1 cellular context compared by ENCODE assay signal in the genomic region with DNA sequence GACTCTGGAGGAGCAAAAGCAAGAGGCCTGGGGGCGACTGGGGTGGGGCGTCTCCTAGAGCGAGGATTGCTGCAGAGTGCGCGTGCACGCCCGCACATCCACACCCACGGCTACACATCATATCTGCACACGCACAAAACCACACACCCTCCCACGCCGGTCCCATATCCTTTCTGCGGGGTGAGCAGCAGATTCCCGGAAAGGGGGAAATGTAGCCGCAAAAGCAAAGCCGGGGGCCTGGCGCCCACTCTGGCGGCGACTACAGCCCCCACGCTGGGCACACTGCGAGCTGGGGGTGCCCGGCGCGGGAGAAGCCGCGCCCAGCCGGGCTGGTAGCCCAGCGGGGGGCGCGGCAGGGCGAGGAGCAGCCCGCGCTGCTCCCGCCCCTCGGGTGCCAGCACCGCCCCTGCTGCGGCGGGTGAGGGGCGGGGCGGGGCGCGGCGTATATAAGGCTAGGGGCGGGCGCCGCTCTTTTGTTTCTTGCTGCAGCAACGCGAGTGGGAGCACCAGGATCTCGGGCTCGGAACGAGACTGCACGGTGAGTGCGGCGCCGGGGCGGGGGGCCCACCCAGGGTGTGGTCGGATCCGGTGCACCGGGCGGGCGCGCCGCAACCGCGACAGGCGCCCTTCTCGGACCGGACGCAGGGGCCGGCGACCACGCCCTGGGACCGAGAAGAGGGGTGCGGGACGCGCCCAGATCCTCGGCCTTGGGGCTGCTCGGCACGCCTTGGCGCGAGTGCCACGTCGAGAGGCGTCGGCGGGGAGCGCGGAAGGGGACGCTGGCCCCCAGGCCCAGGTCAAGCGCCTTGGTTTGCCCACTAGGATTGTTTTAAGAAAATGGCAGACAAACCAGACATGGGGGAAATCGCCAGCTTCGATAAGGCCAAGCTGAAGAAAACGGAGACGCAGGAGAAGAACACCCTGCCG.
TF ChIP-seq lines count a peak whose summit lies in the region.

A gene (plus strand): TSS at position 476 of the 927 bp plus-strand sequence.

TF ChIP-seq in HepG2, 621 proteins besides CTCF, POLR2A, EP300 and RAD21 (continued from another document and continues in another):
- TF ChIP-seq, protein P1, sequence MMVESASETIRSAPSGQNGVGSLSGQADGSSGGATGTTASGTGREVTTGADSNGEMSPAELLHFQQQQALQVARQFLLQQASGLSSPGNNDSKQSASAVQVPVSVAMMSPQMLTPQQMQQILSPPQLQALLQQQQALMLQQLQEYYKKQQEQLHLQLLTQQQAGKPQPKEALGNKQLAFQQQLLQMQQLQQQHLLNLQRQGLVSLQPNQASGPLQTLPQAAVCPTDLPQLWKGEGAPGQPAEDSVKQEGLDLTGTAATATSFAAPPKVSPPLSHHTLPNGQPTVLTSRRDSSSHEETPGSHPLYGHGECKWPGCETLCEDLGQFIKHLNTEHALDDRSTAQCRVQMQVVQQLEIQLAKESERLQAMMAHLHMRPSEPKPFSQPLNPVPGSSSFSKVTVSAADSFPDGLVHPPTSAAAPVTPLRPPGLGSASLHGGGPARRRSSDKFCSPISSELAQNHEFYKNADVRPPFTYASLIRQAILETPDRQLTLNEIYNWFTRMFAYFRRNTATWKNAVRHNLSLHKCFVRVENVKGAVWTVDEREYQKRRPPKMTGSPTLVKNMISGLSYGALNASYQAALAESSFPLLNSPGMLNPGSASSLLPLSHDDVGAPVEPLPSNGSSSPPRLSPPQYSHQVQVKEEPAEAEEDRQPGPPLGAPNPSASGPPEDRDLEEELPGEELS (CRISPR knock-in tag; IDR thresholded peaks at IDR 0.05) = peak; percentile 59
- TF ChIP-seq NFRKB (IDR thresholded peaks at IDR 0.05) = no peak
- TF ChIP-seq, protein P2, sequence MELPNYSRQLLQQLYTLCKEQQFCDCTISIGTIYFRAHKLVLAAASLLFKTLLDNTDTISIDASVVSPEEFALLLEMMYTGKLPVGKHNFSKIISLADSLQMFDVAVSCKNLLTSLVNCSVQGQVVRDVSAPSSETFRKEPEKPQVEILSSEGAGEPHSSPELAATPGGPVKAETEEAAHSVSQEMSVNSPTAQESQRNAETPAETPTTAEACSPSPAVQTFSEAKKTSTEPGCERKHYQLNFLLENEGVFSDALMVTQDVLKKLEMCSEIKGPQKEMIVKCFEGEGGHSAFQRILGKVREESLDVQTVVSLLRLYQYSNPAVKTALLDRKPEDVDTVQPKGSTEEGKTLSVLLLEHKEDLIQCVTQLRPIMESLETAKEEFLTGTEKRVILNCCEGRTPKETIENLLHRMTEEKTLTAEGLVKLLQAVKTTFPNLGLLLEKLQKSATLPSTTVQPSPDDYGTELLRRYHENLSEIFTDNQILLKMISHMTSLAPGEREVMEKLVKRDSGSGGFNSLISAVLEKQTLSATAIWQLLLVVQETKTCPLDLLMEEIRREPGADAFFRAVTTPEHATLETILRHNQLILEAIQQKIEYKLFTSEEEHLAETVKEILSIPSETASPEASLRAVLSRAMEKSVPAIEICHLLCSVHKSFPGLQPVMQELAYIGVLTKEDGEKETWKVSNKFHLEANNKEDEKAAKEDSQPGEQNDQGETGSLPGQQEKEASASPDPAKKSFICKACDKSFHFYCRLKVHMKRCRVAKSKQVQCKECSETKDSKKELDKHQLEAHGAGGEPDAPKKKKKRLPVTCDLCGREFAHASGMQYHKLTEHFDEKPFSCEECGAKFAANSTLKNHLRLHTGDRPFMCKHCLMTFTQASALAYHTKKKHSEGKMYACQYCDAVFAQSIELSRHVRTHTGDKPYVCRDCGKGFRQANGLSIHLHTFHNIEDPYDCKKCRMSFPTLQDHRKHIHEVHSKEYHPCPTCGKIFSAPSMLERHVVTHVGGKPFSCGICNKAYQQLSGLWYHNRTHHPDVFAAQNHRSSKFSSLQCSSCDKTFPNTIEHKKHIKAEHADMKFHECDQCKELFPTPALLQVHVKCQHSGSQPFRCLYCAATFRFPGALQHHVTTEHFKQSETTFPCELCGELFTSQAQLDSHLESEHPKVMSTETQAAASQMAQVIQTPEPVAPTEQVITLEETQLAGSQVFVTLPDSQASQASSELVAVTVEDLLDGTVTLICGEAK (IDR thresholded peaks at IDR 0.05) = no peak
- TF ChIP-seq, protein P2 (CRISPR knock-in tag; IDR thresholded peaks at IDR 0.05) = 0 out of 2 replicates have a peak, but pooled peaks have one; percentile 48
- TF ChIP-seq GATA4 (IDR thresholded peaks at IDR 0.05; ENCODE audit: borderline replicate concordance, low read depth) = peak; percentile 85; the same call in 1 of the 2 replicates
- TF ChIP-seq PITX1 (CRISPR knock-in tag; IDR thresholded peaks at IDR 0.05) = no peak
- TF ChIP-seq, protein P3, sequence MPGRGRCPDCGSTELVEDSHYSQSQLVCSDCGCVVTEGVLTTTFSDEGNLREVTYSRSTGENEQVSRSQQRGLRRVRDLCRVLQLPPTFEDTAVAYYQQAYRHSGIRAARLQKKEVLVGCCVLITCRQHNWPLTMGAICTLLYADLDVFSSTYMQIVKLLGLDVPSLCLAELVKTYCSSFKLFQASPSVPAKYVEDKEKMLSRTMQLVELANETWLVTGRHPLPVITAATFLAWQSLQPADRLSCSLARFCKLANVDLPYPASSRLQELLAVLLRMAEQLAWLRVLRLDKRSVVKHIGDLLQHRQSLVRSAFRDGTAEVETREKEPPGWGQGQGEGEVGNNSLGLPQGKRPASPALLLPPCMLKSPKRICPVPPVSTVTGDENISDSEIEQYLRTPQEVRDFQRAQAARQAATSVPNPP (CRISPR knock-in tag; IDR thresholded peaks at IDR 0.05) = no peak
- no peak for TF ChIP-seq ZNF432 (CRISPR knock-in tag; IDR thresholded peaks at IDR 0.05; ENCODE audit: borderline replicate concordance)
- TF ChIP-seq MYNN (CRISPR knock-in tag; IDR thresholded peaks at IDR 0.05; ENCODE audit: low read depth) = peak; percentile 80; the same call in 1 of the 2 replicates
- no peak for TF ChIP-seq ZNF3 (CRISPR knock-in tag; IDR thresholded peaks at IDR 0.05)
- TF ChIP-seq, protein P4, sequence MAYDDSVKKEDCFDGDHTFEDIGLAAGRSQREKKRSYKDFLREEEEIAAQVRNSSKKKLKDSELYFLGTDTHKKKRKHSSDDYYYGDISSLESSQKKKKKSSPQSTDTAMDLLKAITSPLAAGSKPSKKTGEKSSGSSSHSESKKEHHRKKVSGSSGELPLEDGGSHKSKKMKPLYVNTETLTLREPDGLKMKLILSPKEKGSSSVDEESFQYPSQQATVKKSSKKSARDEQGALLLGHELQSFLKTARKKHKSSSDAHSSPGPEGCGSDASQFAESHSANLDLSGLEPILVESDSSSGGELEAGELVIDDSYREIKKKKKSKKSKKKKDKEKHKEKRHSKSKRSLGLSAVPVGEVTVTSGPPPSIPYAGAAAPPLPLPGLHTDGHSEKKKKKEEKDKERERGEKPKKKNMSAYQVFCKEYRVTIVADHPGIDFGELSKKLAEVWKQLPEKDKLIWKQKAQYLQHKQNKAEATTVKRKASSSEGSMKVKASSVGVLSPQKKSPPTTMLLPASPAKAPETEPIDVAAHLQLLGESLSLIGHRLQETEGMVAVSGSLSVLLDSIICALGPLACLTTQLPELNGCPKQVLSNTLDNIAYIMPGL (CRISPR knock-in tag; IDR thresholded peaks at IDR 0.05; ENCODE audit: borderline replicate concordance in 1 of 2, low read depth in 1 of 2) = peak; percentile 69 to 80; a peak in 3 of 4 replicates
- TF ChIP-seq ZNF607 (CRISPR knock-in tag; IDR thresholded peaks at IDR 0.05; ENCODE audit: borderline replicate concordance) = peak; percentile 94; the same call in 1 of the 2 replicates
- TF ChIP-seq, protein P5, sequence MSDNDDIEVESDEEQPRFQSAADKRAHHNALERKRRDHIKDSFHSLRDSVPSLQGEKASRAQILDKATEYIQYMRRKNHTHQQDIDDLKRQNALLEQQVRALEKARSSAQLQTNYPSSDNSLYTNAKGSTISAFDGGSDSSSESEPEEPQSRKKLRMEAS (IDR thresholded peaks at IDR 0.05) = peak; percentile 77; the same call in 1 of the 2 replicates
- no peak for TF ChIP-seq PCBP1 (IDR thresholded peaks at IDR 0.05; ENCODE audit: borderline replicate concordance, low read depth, low read length)
- TF ChIP-seq PHB2 (IDR thresholded peaks at IDR 0.05; ENCODE audit: partially characterized antibody) = no peak
- no peak for TF ChIP-seq ZBTB7B (CRISPR knock-in tag; IDR thresholded peaks at IDR 0.05)
- peak; percentile 79; the same call in 1 of the 2 replicates for TF ChIP-seq ZKSCAN8 (CRISPR knock-in tag; IDR thresholded peaks at IDR 0.05; ENCODE audit: borderline replicate concordance)
- no peak for TF ChIP-seq MED13 (CRISPR knock-in tag; IDR thresholded peaks at IDR 0.05)
- TF ChIP-seq ZNF674 (CRISPR knock-in tag; IDR thresholded peaks at IDR 0.05; ENCODE audit: low read depth) = no peak
- TF ChIP-seq SNRNP70 (IDR thresholded peaks at IDR 0.05; ENCODE audit: low read depth, low read length) = no peak
- peak; percentile 41; the same call in 1 of the 2 replicates for TF ChIP-seq MIXL1 (CRISPR knock-in tag; IDR thresholded peaks at IDR 0.05)
- TF ChIP-seq ZNF329 (CRISPR knock-in tag; IDR thresholded peaks at IDR 0.05; ENCODE audit: low read depth) = no peak
- peak; percentile 86 for TF ChIP-seq MYC (CRISPR knock-in tag; IDR thresholded peaks at IDR 0.05; ENCODE audit: borderline replicate concordance)
- TF ChIP-seq, protein P6, sequence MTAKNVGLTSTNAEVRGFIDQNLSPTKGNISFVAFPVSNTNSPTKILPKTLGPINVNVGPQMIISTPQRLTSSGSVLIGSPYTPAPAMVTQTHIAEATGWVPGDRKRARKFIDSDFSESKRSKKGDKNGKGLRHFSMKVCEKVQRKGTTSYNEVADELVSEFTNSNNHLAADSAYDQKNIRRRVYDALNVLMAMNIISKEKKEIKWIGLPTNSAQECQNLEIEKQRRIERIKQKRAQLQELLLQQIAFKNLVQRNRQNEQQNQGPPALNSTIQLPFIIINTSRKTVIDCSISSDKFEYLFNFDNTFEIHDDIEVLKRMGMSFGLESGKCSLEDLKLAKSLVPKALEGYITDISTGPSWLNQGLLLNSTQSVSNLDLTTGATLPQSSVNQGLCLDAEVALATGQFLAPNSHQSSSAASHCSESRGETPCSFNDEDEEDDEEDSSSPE (CRISPR knock-in tag; IDR thresholded peaks at IDR 0.05) = peak; percentile 71
- peak; percentile 81 for TF ChIP-seq ASH2L (IDR thresholded peaks at IDR 0.05; ENCODE audit: insufficient read length, low read depth, low read length)
- TF ChIP-seq, protein P7, sequence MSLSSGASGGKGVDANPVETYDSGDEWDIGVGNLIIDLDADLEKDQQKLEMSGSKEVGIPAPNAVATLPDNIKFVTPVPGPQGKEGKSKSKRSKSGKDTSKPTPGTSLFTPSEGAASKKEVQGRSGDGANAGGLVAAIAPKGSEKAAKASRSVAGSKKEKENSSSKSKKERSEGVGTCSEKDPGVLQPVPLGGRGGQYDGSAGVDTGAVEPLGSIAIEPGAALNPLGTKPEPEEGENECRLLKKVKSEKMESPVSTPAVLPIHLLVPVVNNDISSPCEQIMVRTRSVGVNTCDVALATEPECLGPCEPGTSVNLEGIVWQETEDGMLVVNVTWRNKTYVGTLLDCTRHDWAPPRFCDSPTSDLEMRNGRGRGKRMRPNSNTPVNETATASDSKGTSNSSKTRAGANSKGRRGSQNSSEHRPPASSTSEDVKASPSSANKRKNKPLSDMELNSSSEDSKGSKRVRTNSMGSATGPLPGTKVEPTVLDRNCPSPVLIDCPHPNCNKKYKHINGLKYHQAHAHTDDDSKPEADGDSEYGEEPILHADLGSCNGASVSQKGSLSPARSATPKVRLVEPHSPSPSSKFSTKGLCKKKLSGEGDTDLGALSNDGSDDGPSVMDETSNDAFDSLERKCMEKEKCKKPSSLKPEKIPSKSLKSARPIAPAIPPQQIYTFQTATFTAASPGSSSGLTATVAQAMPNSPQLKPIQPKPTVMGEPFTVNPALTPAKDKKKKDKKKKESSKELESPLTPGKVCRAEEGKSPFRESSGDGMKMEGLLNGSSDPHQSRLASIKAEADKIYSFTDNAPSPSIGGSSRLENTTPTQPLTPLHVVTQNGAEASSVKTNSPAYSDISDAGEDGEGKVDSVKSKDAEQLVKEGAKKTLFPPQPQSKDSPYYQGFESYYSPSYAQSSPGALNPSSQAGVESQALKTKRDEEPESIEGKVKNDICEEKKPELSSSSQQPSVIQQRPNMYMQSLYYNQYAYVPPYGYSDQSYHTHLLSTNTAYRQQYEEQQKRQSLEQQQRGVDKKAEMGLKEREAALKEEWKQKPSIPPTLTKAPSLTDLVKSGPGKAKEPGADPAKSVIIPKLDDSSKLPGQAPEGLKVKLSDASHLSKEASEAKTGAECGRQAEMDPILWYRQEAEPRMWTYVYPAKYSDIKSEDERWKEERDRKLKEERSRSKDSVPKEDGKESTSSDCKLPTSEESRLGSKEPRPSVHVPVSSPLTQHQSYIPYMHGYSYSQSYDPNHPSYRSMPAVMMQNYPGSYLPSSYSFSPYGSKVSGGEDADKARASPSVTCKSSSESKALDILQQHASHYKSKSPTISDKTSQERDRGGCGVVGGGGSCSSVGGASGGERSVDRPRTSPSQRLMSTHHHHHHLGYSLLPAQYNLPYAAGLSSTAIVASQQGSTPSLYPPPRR (CRISPR knock-in tag; IDR thresholded peaks at IDR 0.05; ENCODE audit: borderline replicate concordance) = peak; percentile 51; the same call in 1 of the 2 replicates
- TF ChIP-seq HMGA1 (CRISPR knock-in tag; conservative IDR thresholded peaks at IDR 0.05) = no peak
- TF ChIP-seq ZNF382 (CRISPR knock-in tag; IDR thresholded peaks at IDR 0.05; ENCODE audit: borderline replicate concordance) = no peak
